In genomic region chr12:80178846-80179245, GRCh38 we compare ENCODE assay signal across 2 cellular contexts.
TF ChIP-seq lines count a peak whose summit lies in the region.

No MANE protein-coding gene starts in this region.

TF ChIP-seq in SK-N-SH, 30 proteins besides CTCF, POLR2A, EP300 and RAD21 (continued from another document):
- TF ChIP-seq, protein P1, sequence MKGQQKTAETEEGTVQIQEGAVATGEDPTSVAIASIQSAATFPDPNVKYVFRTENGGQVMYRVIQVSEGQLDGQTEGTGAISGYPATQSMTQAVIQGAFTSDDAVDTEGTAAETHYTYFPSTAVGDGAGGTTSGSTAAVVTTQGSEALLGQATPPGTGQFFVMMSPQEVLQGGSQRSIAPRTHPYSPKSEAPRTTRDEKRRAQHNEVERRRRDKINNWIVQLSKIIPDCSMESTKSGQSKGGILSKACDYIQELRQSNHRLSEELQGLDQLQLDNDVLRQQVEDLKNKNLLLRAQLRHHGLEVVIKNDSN (IDR thresholded peaks at IDR 0.05; ENCODE audit: borderline replicate concordance, low read depth), result no peak
- TF ChIP-seq CHD2 (IDR thresholded peaks at IDR 0.05; ENCODE audit: low read length, partially characterized antibody) (no peak), SMC3 (IDR thresholded peaks at IDR 0.05; ENCODE audit: low read depth, low read length) (no peak), FOXJ3 (CRISPR knock-in tag; IDR thresholded peaks at IDR 0.05) (no peak), EZH2phosphoT487 (IDR thresholded peaks at IDR 0.05; ENCODE audit: borderline replicate concordance, low read depth) (no peak), PBX3 (IDR thresholded peaks at IDR 0.05) (no peak), TCF12 (IDR thresholded peaks at IDR 0.05) (no peak), MAX (IDR thresholded peaks at IDR 0.05; ENCODE audit: low read depth) (no peak), NFIC (IDR thresholded peaks at IDR 0.05; ENCODE audit: borderline replicate concordance) (no peak), POLR2AphosphoS5 (IDR thresholded peaks at IDR 0.05; ENCODE audit: low read depth, low read length) (no peak)

TF ChIP-seq in SK-N-SH treated with all-trans-retinoic acid at 6 μM for 48 hours, 23 proteins besides CTCF, POLR2A, EP300 and RAD21 (continued from another document):
- TF ChIP-seq, protein P2, sequence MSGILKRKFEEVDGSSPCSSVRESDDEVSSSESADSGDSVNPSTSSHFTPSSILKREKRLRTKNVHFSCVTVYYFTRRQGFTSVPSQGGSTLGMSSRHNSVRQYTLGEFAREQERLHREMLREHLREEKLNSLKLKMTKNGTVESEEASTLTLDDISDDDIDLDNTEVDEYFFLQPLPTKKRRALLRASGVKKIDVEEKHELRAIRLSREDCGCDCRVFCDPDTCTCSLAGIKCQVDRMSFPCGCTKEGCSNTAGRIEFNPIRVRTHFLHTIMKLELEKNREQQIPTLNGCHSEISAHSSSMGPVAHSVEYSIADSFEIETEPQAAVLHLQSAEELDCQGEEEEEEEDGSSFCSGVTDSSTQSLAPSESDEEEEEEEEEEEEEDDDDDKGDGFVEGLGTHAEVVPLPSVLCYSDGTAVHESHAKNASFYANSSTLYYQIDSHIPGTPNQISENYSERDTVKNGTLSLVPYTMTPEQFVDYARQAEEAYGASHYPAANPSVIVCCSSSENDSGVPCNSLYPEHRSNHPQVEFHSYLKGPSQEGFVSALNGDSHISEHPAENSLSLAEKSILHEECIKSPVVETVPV (CRISPR knock-in tag; IDR thresholded peaks at IDR 0.05), result no peak
- TF ChIP-seq, protein P3, sequence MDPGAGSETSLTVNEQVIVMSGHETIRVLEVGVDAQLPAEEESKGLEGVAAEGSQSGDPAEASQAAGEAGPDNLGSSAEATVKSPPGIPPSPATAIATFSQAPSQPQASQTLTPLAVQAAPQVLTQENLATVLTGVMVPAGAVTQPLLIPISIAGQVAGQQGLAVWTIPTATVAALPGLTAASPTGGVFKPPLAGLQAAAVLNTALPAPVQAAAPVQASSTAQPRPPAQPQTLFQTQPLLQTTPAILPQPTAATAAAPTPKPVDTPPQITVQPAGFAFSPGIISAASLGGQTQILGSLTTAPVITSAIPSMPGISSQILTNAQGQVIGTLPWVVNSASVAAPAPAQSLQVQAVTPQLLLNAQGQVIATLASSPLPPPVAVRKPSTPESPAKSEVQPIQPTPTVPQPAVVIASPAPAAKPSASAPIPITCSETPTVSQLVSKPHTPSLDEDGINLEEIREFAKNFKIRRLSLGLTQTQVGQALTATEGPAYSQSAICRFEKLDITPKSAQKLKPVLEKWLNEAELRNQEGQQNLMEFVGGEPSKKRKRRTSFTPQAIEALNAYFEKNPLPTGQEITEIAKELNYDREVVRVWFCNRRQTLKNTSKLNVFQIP (CRISPR knock-in tag; IDR thresholded peaks at IDR 0.05; ENCODE audit: borderline replicate concordance, low read depth), result no peak
- TF ChIP-seq ZNF8 (CRISPR knock-in tag; IDR thresholded peaks at IDR 0.05), result no peak
- no peak for TF ChIP-seq TCF4 (CRISPR knock-in tag; IDR thresholded peaks at IDR 0.05; ENCODE audit: borderline replicate concordance)
- no peak for TF ChIP-seq ZNF70 (CRISPR knock-in tag; IDR thresholded peaks at IDR 0.05)
- TF ChIP-seq PPARA (CRISPR knock-in tag; IDR thresholded peaks at IDR 0.05; ENCODE audit: borderline replicate concordance), result no peak
- TF ChIP-seq BACH2 (CRISPR knock-in tag; IDR thresholded peaks at IDR 0.05; ENCODE audit: borderline replicate concordance), result no peak
- TF ChIP-seq CREB5 (CRISPR knock-in tag; IDR thresholded peaks at IDR 0.05; ENCODE audit: low read depth), result no peak
- TF ChIP-seq PATZ1 (CRISPR knock-in tag; IDR thresholded peaks at IDR 0.05; ENCODE audit: borderline replicate concordance), result no peak
- TF ChIP-seq, protein P4, sequence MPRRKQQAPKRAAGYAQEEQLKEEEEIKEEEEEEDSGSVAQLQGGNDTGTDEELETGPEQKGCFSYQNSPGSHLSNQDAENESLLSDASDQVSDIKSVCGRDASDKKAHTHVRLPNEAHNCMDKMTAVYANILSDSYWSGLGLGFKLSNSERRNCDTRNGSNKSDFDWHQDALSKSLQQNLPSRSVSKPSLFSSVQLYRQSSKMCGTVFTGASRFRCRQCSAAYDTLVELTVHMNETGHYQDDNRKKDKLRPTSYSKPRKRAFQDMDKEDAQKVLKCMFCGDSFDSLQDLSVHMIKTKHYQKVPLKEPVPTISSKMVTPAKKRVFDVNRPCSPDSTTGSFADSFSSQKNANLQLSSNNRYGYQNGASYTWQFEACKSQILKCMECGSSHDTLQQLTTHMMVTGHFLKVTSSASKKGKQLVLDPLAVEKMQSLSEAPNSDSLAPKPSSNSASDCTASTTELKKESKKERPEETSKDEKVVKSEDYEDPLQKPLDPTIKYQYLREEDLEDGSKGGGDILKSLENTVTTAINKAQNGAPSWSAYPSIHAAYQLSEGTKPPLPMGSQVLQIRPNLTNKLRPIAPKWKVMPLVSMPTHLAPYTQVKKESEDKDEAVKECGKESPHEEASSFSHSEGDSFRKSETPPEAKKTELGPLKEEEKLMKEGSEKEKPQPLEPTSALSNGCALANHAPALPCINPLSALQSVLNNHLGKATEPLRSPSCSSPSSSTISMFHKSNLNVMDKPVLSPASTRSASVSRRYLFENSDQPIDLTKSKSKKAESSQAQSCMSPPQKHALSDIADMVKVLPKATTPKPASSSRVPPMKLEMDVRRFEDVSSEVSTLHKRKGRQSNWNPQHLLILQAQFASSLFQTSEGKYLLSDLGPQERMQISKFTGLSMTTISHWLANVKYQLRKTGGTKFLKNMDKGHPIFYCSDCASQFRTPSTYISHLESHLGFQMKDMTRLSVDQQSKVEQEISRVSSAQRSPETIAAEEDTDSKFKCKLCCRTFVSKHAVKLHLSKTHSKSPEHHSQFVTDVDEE (CRISPR knock-in tag; IDR thresholded peaks at IDR 0.05), result no peak
- TF ChIP-seq ARNTL (CRISPR knock-in tag; IDR thresholded peaks at IDR 0.05; ENCODE audit: borderline replicate concordance, low read depth), result no peak
- TF ChIP-seq OSR1 (CRISPR knock-in tag; IDR thresholded peaks at IDR 0.05), result no peak
